Comparison of ENCODE assay signal across 12 cellular contexts in the genomic region with DNA sequence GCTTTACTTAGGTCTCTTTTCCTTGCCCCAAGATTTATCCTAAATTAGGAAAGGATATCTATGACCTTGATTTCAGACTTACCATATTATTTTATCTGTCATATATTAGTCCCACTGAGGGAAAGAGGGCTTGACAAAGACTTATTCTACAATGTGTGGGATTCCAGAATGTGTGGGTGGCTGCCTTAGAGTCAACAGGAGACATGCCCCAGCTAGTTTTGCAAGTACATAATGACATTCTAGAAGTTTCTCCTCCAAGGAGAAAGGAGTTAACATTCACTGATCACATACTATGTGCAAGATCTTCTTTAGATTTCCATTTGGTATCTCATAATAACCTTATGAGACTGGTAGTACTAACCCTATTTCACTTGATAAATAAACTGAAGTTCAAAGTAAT. TPM values are rescaled to one million over a fixed set of nuclear protein-coding genes. Genes with fewer than 3 reads are reported as not detected.
DNase-seq lines count a peak whose midpoint lies in the region; ATAC-seq lines count a peak whose summit lies in the region.
"Had no signal": no experiment of that assay in that cellular context is flagged by ENCODE, and none has a peak within 500 bp of the region (broad histone marks: within the 10 kb centered on the region; RNA-seq: fewer than 3 reads in every experiment).

No MANE protein-coding gene starts in this region.

- peaks cover 43% of the 10 kb centered on the region for H3K4me1 Mint-ChIP-seq in activated T-helper 1 cell treated with anti-CD3 and anti-CD28 coated beads, Interleukin-12 subunit alpha, Interleukin-12 subunit beta, Interleukin-2, Interleukin-4 antibody, amounts not matched to agents 30 ng/mL and 10 ng/mL and 1 ng/mL, durations not matched to agents 14 hours and 24 hours and 36 hours (ENCODE audit: low read depth)

- no peaks in the 10 kb centered on the region for H3K9me3 Mint-ChIP-seq in activated T-helper 1 cell treated with anti-CD3 and anti-CD28 coated beads, Interleukin-12 subunit alpha, Interleukin-12 subunit beta, Interleukin-2, Interleukin-4 antibody, amounts not matched to agents 30 ng/mL and 10 ng/mL and 1 ng/mL, durations not matched to agents 14 hours and 24 hours and 36 hours

- H3K27me3 Mint-ChIP-seq in activated T-helper 1 cell treated with anti-CD3 and anti-CD28 coated beads, Interleukin-12 subunit alpha, Interleukin-12 subunit beta, Interleukin-2, Interleukin-4 antibody, amounts not matched to agents 30 ng/mL and 10 ng/mL and 1 ng/mL, durations not matched to agents 14 hours and 24 hours and 36 hours (ENCODE audit: insufficient read depth) = no peaks in the 10 kb centered on the region

- peaks cover 49% of the 10 kb centered on the region for H3K36me3 Mint-ChIP-seq in activated T-helper 1 cell treated with anti-CD3 and anti-CD28 coated beads, Interleukin-12 subunit alpha, Interleukin-12 subunit beta, Interleukin-2, Interleukin-4 antibody, amounts not matched to agents 30 ng/mL and 10 ng/mL and 1 ng/mL, durations not matched to agents 14 hours and 24 hours and 36 hours (ENCODE audit: low read depth)

- peak overlapping the region; percentile 72 for H3K27ac Mint-ChIP-seq in activated T-helper 1 cell treated with anti-CD3 and anti-CD28 coated beads, Interleukin-12 subunit alpha, Interleukin-12 subunit beta, Interleukin-2, Interleukin-4 antibody, amounts not matched to agents 30 ng/mL and 10 ng/mL and 1 ng/mL, durations not matched to agents 14 hours and 24 hours and 36 hours

- DNase-seq in activated T-helper 1 cell treated with anti-CD3 and anti-CD28 coated beads, Interleukin-12 subunit alpha, Interleukin-12 subunit beta, Interleukin-2, Interleukin-4 antibody, amounts not matched to agents 30 ng/mL and 10 ng/mL and 1 ng/mL, durations not matched to agents 14 hours and 24 hours and 36 hours (ENCODE audit: low spot score) = no peak
- DNase-seq in renal cortical epithelial cell (ENCODE audit: low read depth) (peak; percentile 59), DMS153 (lab: John Stamatoyannopoulos, UW) (no peak)
- DNase-seq in stimulated activated CD4-positive, alpha-beta T cell treated with anti-CD3 and anti-CD28 coated beads, Interleukin-2, amount 100 ng/mL, for 48 hours = no peak
- DNase-seq: cerebellar nuclear complex, H7, hippocampal formation, PC-9 had no signal

- intact Hi-C loops in activated T-helper 1 cell treated with anti-CD3 and anti-CD28 coated beads, Interleukin-12 subunit alpha, Interleukin-12 subunit beta, Interleukin-2, Interleukin-4 antibody, amounts not matched to agents 30 ng/mL and 10 ng/mL and 1 ng/mL, durations not matched to agents 14 hours and 24 hours and 36 hours (cut with micrococcal nuclease) = loop anchor here (1.0 kb wide), 8 partner anchors 9 to 986 kb away; no protein-coding TSS in a partner anchor

- peak; percentile 25 for ATAC-seq in GM19023 (IDR thresholded peaks at IDR 0.05; ENCODE audit: unreplicated experiment)
- peak; percentile 21 for ATAC-seq in HG02678 (IDR thresholded peaks at IDR 0.05; ENCODE audit: unreplicated experiment)
- no peak for ATAC-seq in HG03139 (IDR thresholded peaks at IDR 0.05; ENCODE audit: unreplicated experiment)

- peak overlapping the region; percentile 57 for H3K4me3 Mint-ChIP-seq in activated T-helper 1 cell treated with anti-CD3 and anti-CD28 coated beads, Interleukin-12 subunit alpha, Interleukin-12 subunit beta, Interleukin-2, Interleukin-4 antibody, amounts not matched to agents 30 ng/mL and 10 ng/mL and 1 ng/mL, durations not matched to agents 14 hours and 24 hours and 36 hours

RNA-seq across cellular contexts. Expression of gene IRF5, which starts 25.1 kb away (rescaled TPM):
- total RNA-seq in activated T-helper 1 cell treated with anti-CD3 and anti-CD28 coated beads, Interleukin-12 subunit alpha, Interleukin-12 subunit beta, Interleukin-2, Interleukin-4 antibody, amounts not matched to agents 30 ng/mL and 10 ng/mL and 1 ng/mL, durations not matched to agents 14 hours and 24 hours and 36 hours = 19.8 and 21.2 TPM in 2 replicates
- 5.4 and 7.7 TPM in 2 replicates for total RNA-seq in renal cortical epithelial cell

RNA-seq across cellular contexts. Expression of gene KCP, which starts 52.3 kb away (rescaled TPM):
- total RNA-seq in activated T-helper 1 cell treated with anti-CD3 and anti-CD28 coated beads, Interleukin-12 subunit alpha, Interleukin-12 subunit beta, Interleukin-2, Interleukin-4 antibody, amounts not matched to agents 30 ng/mL and 10 ng/mL and 1 ng/mL, durations not matched to agents 14 hours and 24 hours and 36 hours = not detected in 2 replicates
- 1.9 and 6.8 TPM in 2 replicates for total RNA-seq in renal cortical epithelial cell
- total RNA-seq: M059J had no signal
